ENCODE assay signal across 8 cellular contexts in genomic region chr10:124678566-124679240, GRCh38.
DNase-seq lines count a peak whose midpoint lies in the region; ATAC-seq and TF ChIP-seq lines count a peak whose summit lies in the region.

No MANE protein-coding gene starts in this region.

- H3K4me1 ChIP-seq in DND-41 (ENCODE audit: insufficient read depth, low read length), result peaks cover 85% of the 10 kb centered on the region

- peaks cover 84% of the 10 kb centered on the region for H3K36me3 Mint-ChIP-seq in activated B cell treated with CpG ODN at 0.5 μM for 24 hours (ENCODE audit: low read depth)
- peaks cover 13% of the 10 kb centered on the region for H3K36me3 Mint-ChIP-seq in osteocyte (ENCODE audit: unreplicated experiment)

- ATAC-seq in DND-41 (ENCODE audit: insufficient read depth, low read depth), result peak; percentile 85
- no peak for ATAC-seq in activated B cell treated with CpG ODN at 0.5 μM for 24 hours (ENCODE audit: low read depth)

- H3K4me3 Mint-ChIP-seq in activated B cell treated with CpG ODN at 0.5 μM for 24 hours, result no peak overlapping the region
- no peak overlapping the region for H3K4me3 Mint-ChIP-seq in osteocyte (ENCODE audit: unreplicated experiment)

- H3K27me3 ChIP-seq in DND-41 (ENCODE audit: insufficient read depth, low read length, poor library complexity), result no peaks in the 10 kb centered on the region

- H3K9me3 Mint-ChIP-seq in activated B cell treated with CpG ODN at 0.5 μM for 24 hours (no peaks in the 10 kb centered on the region), osteocyte (ENCODE audit: unreplicated experiment) (no peaks in the 10 kb centered on the region)

- peaks cover 16% of the 10 kb centered on the region for H4K20me1 ChIP-seq in DND-41 (ENCODE audit: insufficient read depth, low read length)

- CTCF ChIA-PET in activated B cell treated with CpG ODN at 0.5 μM for 24 hours (lab: Charles Lee), result interaction anchor here (1.2 to 1.8 kb wide), 2 partner anchors 63 to 67 kb away, joined by 3 to 9 read pairs; no protein-coding TSS in a partner anchor

- H3K4me3 ChIP-seq in DND-41 (ENCODE audit: low read depth in 1 of 2, low read length in 2 of 2), result peak overlapping the region in 1 of 2 experiments; percentile 19; a peak in 1 of 4 replicates

- H2AFZ ChIP-seq in DND-41 (ENCODE audit: low read depth, low read length), result no peak overlapping the region

- DNase-seq in DND-41, result peak; percentile 93
- no peak for DNase-seq in activated B cell treated with CpG ODN at 0.5 μM for 24 hours
- peak; percentile 74 for DNase-seq in central memory CD4-positive, alpha-beta T cell
- no peak for DNase-seq in osteocyte (ENCODE audit: extremely low spot score, unreplicated experiment)
- DNase-seq in NCI-H2227 (lab: John Stamatoyannopoulos, UW; ENCODE audit: unreplicated experiment), result no peak
- no peak for DNase-seq in NCI-H2171 treated with DMSO at 0.1 percent for 48 hours (lab: John Stamatoyannopoulos, UW)
- no peak for DNase-seq in hippocampal formation (lab: John Stamatoyannopoulos, UW)
- DNase-seq in HuH-7.5 (ENCODE audit: low spot score), result no peak

- peak overlapping the region; percentile 56 for H3K9ac ChIP-seq in DND-41 (ENCODE audit: low read depth, low read length)

- no peaks in the 10 kb centered on the region for H3K9me3 ChIP-seq in DND-41 (ENCODE audit: insufficient read depth, low read length, severe bottlenecking)

- TF ChIP-seq CTCF in DND-41 (IDR thresholded peaks at IDR 0.05; ENCODE audit: borderline replicate concordance, extremely low read depth, low read length, poor library complexity, severe bottlenecking) (peak; percentile 57), activated B cell treated with CpG ODN at 0.5 μM for 24 hours (IDR thresholded peaks at IDR 0.05) (no peak), osteocyte (IDR thresholded peaks at IDR 0.05) (no peak)

- H3K27ac ChIP-seq in DND-41 (ENCODE audit: low read length), result peak overlapping the region; percentile 96

- H3K4me1 Mint-ChIP-seq in activated B cell treated with CpG ODN at 0.5 μM for 24 hours (peaks cover 75% of the 10 kb centered on the region), osteocyte (ENCODE audit: unreplicated experiment) (peaks cover 23% of the 10 kb centered on the region)

- H3K27ac Mint-ChIP-seq in activated B cell treated with CpG ODN at 0.5 μM for 24 hours (peak overlapping the region; percentile 62), osteocyte (ENCODE audit: unreplicated experiment) (peak overlapping the region; percentile 35)

- POLR2A ChIA-PET in activated B cell treated with CpG ODN at 0.5 μM for 24 hours (lab: Charles Lee), result interaction anchor here (0.5 to 1.2 kb wide), 4 partner anchors 10 to 235 kb away, joined by 3 to 5 read pairs (median 4); no protein-coding TSS in a partner anchor

- H3K27me3 Mint-ChIP-seq in activated B cell treated with CpG ODN at 0.5 μM for 24 hours (no peaks in the 10 kb centered on the region), osteocyte (ENCODE audit: unreplicated experiment) (no peaks in the 10 kb centered on the region)

- peaks cover 92% of the 10 kb centered on the region for H3K36me3 ChIP-seq in DND-41 (ENCODE audit: insufficient read depth, low read length)

- H3K79me2 ChIP-seq in DND-41 (ENCODE audit: insufficient read depth, low read length), result peaks cover 93% of the 10 kb centered on the region

- intact Hi-C loops in activated B cell treated with CpG ODN at 0.5 μM for 24 hours (cut with micrococcal nuclease), result no loop called here

- H3K4me2 ChIP-seq in DND-41 (ENCODE audit: insufficient read depth, low read length), result peak overlapping the region; percentile 50

Comparison
In these comparisons a context has a peak if more than half of its experiments do, and no peak if none do; other contexts are left out.
1. DNase-seq: peak in DND-41 (single experiment) and central memory CD4-positive, alpha-beta T cell (single experiment); none in activated B cell treated with CpG ODN at 0.5 μM for 24 hours (single experiment), osteocyte (single experiment), NCI-H2227 (single experiment), NCI-H2171 treated with DMSO at 0.1 percent for 48 hours (single experiment), hippocampal formation (0 of 2) and HuH-7.5 (single experiment).